8 cellular contexts compared by ENCODE assay signal in genomic region chr12:5083955-5084849, GRCh38. TPM values are rescaled to one million over a fixed set of nuclear protein-coding genes. Genes with fewer than 3 reads are reported as not detected.
DNase-seq lines count a peak whose midpoint lies in the region; ATAC-seq and TF ChIP-seq lines count a peak whose summit lies in the region.

No MANE protein-coding gene starts in this region.

- no peak overlapping the region for H3K4me3 Mint-ChIP-seq in stimulated activated naive B cell treated with anti-CD40 and anti-IgM and Interleukin-4, amounts not matched to agents 10 μg/mL and 1 μg/mL and 100 μg/mL, for 72 hours

- peak; percentile 52 to 62 for ATAC-seq in stimulated activated naive B cell treated with anti-CD40 and anti-IgM and Interleukin-4, amounts not matched to agents 10 μg/mL and 1 μg/mL and 100 μg/mL, for 72 hours (replicated peaks)
- ATAC-seq in HG03432 (IDR thresholded peaks at IDR 0.05; ENCODE audit: unreplicated experiment) (no peak), HG02973 (IDR thresholded peaks at IDR 0.05; ENCODE audit: unreplicated experiment) (no peak)

- no peaks in the 10 kb centered on the region for H3K4me1 Mint-ChIP-seq in stimulated activated naive B cell treated with anti-CD40 and anti-IgM and Interleukin-4, amounts not matched to agents 10 μg/mL and 1 μg/mL and 100 μg/mL, for 72 hours

- peaks cover 2% of the 10 kb centered on the region for H3K27me3 ChIP-seq in GM06990 (replicated peaks; ENCODE audit: control insufficient read depth, insufficient read depth, low read length)
- peaks cover 6% of the 10 kb centered on the region for H3K27me3 ChIP-seq in hepatocyte

- DNase-seq in ACHN: peak; percentile 73
- DNase-seq in GM06990 (ENCODE audit: extremely low read depth, insufficient read length): peak; percentile 14
- peak; percentile 83 for DNase-seq in NCI-H1694 (lab: John Stamatoyannopoulos, UW)
- peak; percentile 33 for DNase-seq in amniotic epithelial cell (ENCODE audit: low read depth)
- DNase-seq in hepatocyte (ENCODE audit: low spot score): peak; percentile 66
- DNase-seq in stimulated activated naive B cell treated with anti-CD40 and anti-IgM and Interleukin-4, amounts not matched to agents 10 μg/mL and 1 μg/mL and 100 μg/mL, for 72 hours: peak; percentile 39

- H3K79me2 ChIP-seq in hepatocyte: no peaks in the 10 kb centered on the region

- H3K27me3 Mint-ChIP-seq in stimulated activated naive B cell treated with anti-CD40 and anti-IgM and Interleukin-4, amounts not matched to agents 10 μg/mL and 1 μg/mL and 100 μg/mL, for 72 hours: peaks cover 11 to 28% of the 10 kb centered on the region in 2 donors

- 61% methylated on average over 11 of the region's 11 CpGs for WGBS in hepatocyte (ENCODE audit: low lambda C conversion rate, missing lambda C conversion rate)

- no peak overlapping the region for H2AFZ ChIP-seq in hepatocyte

- no peak overlapping the region for H3K4me2 ChIP-seq in hepatocyte

- no peaks in the 10 kb centered on the region for H4K20me1 ChIP-seq in hepatocyte (ENCODE audit: insufficient read depth, poor library complexity, severe bottlenecking)

- H3K4me1 ChIP-seq in hepatocyte (ENCODE audit: insufficient read depth): no peaks in the 10 kb centered on the region

- H3K27ac ChIP-seq in hepatocyte: no peak overlapping the region

- H3K9me2 ChIP-seq in hepatocyte (replicated peaks; ENCODE audit: insufficient read depth): no peaks in the 10 kb centered on the region

- H3K4me3 ChIP-seq in GM06990 (replicated peaks; ENCODE audit: low read depth, low read length): no peak overlapping the region
- no peak overlapping the region for H3K4me3 ChIP-seq in hepatocyte

- peak; percentile 57 for TF ChIP-seq CTCF in GM06990 (IDR thresholded peaks at IDR 0.05; ENCODE audit: insufficient read depth, low read length, poor library complexity, severe bottlenecking)
- peak; percentile 62 for TF ChIP-seq CTCF in hepatocyte (IDR thresholded peaks at IDR 0.05; ENCODE audit: poor library complexity)

- no peaks in the 10 kb centered on the region for H3K9me3 Mint-ChIP-seq in stimulated activated naive B cell treated with anti-CD40 and anti-IgM and Interleukin-4, amounts not matched to agents 10 μg/mL and 1 μg/mL and 100 μg/mL, for 72 hours

- no peak overlapping the region for H3K27ac Mint-ChIP-seq in stimulated activated naive B cell treated with anti-CD40 and anti-IgM and Interleukin-4, amounts not matched to agents 10 μg/mL and 1 μg/mL and 100 μg/mL, for 72 hours

- in situ Hi-C loops in ACHN (cut with HindIII; ENCODE audit: low pct_ligation_motif_present, low pct_unique_long_range_greater_than_20kb, low sequenced_read_pairs): no loop called here

- no peaks in the 10 kb centered on the region for H3K36me3 Mint-ChIP-seq in stimulated activated naive B cell treated with anti-CD40 and anti-IgM and Interleukin-4, amounts not matched to agents 10 μg/mL and 1 μg/mL and 100 μg/mL, for 72 hours

- no peaks in the 10 kb centered on the region for H3K9me3 ChIP-seq in hepatocyte (ENCODE audit: low read depth)

- H3K36me3 ChIP-seq in GM06990 (ENCODE audit: control insufficient read depth, insufficient read depth, low read length) (no peaks in the 10 kb centered on the region), hepatocyte (replicated peaks; ENCODE audit: insufficient read depth, low read depth) (no peaks in the 10 kb centered on the region)

RNA-seq across cellular contexts. Expression of gene KCNA5, which starts 40.5 kb away (rescaled TPM):
- total RNA-seq in hepatocyte: 1.4 and 1.8 TPM in 2 replicates
- 0.79 and 2.8 TPM in 2 replicates for polyA plus RNA-seq in hepatocyte

Comparison
In these comparisons a context has a peak if more than half of its experiments do, and no peak if none do; other contexts are left out.
1. DNase-seq: peak in every context shown above with its lines; median percentile 83 in NCI-H1694; 73 in ACHN; 66 in hepatocyte; 39 in stimulated activated naive B cell treated with anti-CD40 and anti-IgM and Interleukin-4, amounts not matched to agents 10 μg/mL and 1 μg/mL and 100 μg/mL, for 72 hours; 33 in amniotic epithelial cell; 14 in GM06990.
2. ATAC-seq: peak in stimulated activated naive B cell treated with anti-CD40 and anti-IgM and Interleukin-4, amounts not matched to agents 10 μg/mL and 1 μg/mL and 100 μg/mL, for 72 hours (2 of 2); none in HG03432 (single experiment) and HG02973 (single experiment).